In the genomic region with DNA sequence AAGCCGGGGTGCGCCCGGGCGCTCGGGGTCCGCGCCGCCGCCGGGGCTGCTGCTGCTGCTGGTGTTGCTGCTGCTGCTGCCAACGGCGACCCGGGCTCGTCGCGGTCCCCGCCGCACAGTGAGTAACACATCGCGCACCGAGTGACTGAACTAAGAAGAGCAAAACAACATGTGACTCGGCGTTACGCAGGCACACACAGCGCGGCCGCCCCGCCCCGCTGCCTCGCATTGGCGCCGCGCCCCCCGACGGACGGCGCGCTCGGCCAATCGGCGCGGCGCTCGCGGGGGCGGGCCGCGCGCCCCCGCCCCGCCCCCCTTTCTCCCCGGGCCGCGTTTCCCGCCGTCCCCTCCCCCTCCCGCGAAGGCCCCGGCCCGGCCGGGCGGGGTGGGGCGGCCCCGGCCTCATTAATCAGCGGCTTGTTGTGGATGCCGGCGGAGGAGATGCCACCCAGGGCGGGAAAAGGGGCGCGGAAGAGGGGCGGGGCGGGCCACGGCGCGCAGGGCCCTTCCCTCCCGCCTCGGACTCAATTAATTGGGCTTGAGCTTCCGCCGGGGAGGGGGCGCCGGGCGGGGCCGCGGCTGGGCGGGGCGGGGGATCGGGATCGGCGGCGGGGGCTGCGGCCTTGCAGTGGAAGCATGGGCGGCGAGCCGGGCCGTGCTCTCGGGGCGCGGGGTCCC, we compare ENCODE assay signal across 8 cellular contexts. TPM values are rescaled to one million over a fixed set of nuclear protein-coding genes. Genes with fewer than 3 reads are reported as not detected.
DNase-seq lines count a peak whose midpoint lies in the region; ATAC-seq and TF ChIP-seq lines count a peak whose summit lies in the region.

Gene IRS2 (minus strand): TSS at position 127 of the 678 bp plus-strand sequence. CDS start 530 bp downstream, outside the sequence.

- peak within 1 kb of the TSS; percentile 70 for H3K9ac ChIP-seq in fibroblast of lung (ENCODE audit: insufficient read depth, low read length)

- no peaks in the 10 kb centered on the region for H3K4me1 ChIP-seq in fibroblast of lung (ENCODE audit: control insufficient read depth, extremely low read depth, insufficient read depth, low read length)

- H3K27ac ChIP-seq in fibroblast of lung (ENCODE audit: insufficient read depth, low read length), result peak within 1 kb of the TSS; percentile 32

- H3K79me2 ChIP-seq in fibroblast of lung (ENCODE audit: control insufficient read depth, insufficient read depth, low read length), result peaks cover 5% of the 10 kb centered on the region

- H3K27me3 Mint-ChIP-seq in activated T-helper 17 cell treated with anti-CD3 and anti-CD28 coated beads, Interleukin-2, amount 50 U/mL, for 72 hours, result peaks cover 3% of the 10 kb centered on the region
- H3K27me3 Mint-ChIP-seq in naive thymus-derived CD8-positive, alpha-beta T cell, result peaks cover 0 to 2% (median 0%) of the 10 kb centered on the region in 5 donors
- peaks cover 21% of the 10 kb centered on the region for H3K27me3 Mint-ChIP-seq in stimulated activated memory B cell treated with anti-CD40 and anti-IgM and Interleukin-4, amounts not matched to agents 10 μg/mL and 1 μg/mL and 100 μg/mL, for 72 hours

- no peak for TF ChIP-seq CTCF in fibroblast of lung (conservative IDR thresholded peaks at IDR 0.05 in 1 of 2, IDR thresholded peaks at IDR 0.05 in 1 of 2; ENCODE audit: low read depth in 1 of 2, low read length in 2 of 2)

- H2AFZ ChIP-seq in fibroblast of lung (ENCODE audit: low read length), result peak within 1 kb of the TSS; percentile 67

- H3K36me3 Mint-ChIP-seq in activated T-helper 17 cell treated with anti-CD3 and anti-CD28 coated beads, Interleukin-2, amount 50 U/mL, for 72 hours (ENCODE audit: low read depth), result no peaks in the 10 kb centered on the region
- H3K36me3 Mint-ChIP-seq in naive thymus-derived CD8-positive, alpha-beta T cell, result peaks cover 0 to 4% (median 1%) of the 10 kb centered on the region in 3 donors
- H3K36me3 Mint-ChIP-seq in stimulated activated memory B cell treated with anti-CD40 and anti-IgM and Interleukin-4, amounts not matched to agents 10 μg/mL and 1 μg/mL and 100 μg/mL, for 72 hours, result peaks cover 7% of the 10 kb centered on the region

- H3K36me3 ChIP-seq in fibroblast of lung (ENCODE audit: control insufficient read depth, insufficient read depth, low read length), result peaks cover 7% of the 10 kb centered on the region

- no peaks in the 10 kb centered on the region for H3K9me3 Mint-ChIP-seq in activated T-helper 17 cell treated with anti-CD3 and anti-CD28 coated beads, Interleukin-2, amount 50 U/mL, for 72 hours
- H3K9me3 Mint-ChIP-seq in naive thymus-derived CD8-positive, alpha-beta T cell, result no peaks in the 10 kb centered on the region
- no peaks in the 10 kb centered on the region for H3K9me3 Mint-ChIP-seq in stimulated activated memory B cell treated with anti-CD40 and anti-IgM and Interleukin-4, amounts not matched to agents 10 μg/mL and 1 μg/mL and 100 μg/mL, for 72 hours

- no peaks in the 10 kb centered on the region for H4K20me1 ChIP-seq in fibroblast of lung (ENCODE audit: control insufficient read depth, extremely low read depth, insufficient read depth, low read length)

- H3K4me1 Mint-ChIP-seq in activated T-helper 17 cell treated with anti-CD3 and anti-CD28 coated beads, Interleukin-2, amount 50 U/mL, for 72 hours, result peaks cover 15% of the 10 kb centered on the region
- peaks cover 15 to 30% (median 20%) of the 10 kb centered on the region in 4 donors for H3K4me1 Mint-ChIP-seq in naive thymus-derived CD8-positive, alpha-beta T cell
- no peaks in the 10 kb centered on the region for H3K4me1 Mint-ChIP-seq in stimulated activated memory B cell treated with anti-CD40 and anti-IgM and Interleukin-4, amounts not matched to agents 10 μg/mL and 1 μg/mL and 100 μg/mL, for 72 hours

- H3K27ac Mint-ChIP-seq in activated T-helper 17 cell treated with anti-CD3 and anti-CD28 coated beads, Interleukin-2, amount 50 U/mL, for 72 hours, result peak within 1 kb of the TSS; percentile 46
- peak within 1 kb of the TSS; percentile 53 to 95 (median 88) for H3K27ac Mint-ChIP-seq in naive thymus-derived CD8-positive, alpha-beta T cell
- H3K27ac Mint-ChIP-seq in stimulated activated memory B cell treated with anti-CD40 and anti-IgM and Interleukin-4, amounts not matched to agents 10 μg/mL and 1 μg/mL and 100 μg/mL, for 72 hours, result no peak within 1 kb of the TSS

- H3K9me3 ChIP-seq in fibroblast of lung (ENCODE audit: control insufficient read depth, insufficient read depth, low read depth, low read length), result no peaks in the 10 kb centered on the region

- DNase-seq in DMS53 treated with DMSO at 0.1 percent for 48 hours (lab: John Stamatoyannopoulos, UW; ENCODE audit: unreplicated experiment) (peak; percentile 53), KG1 (lab: John Stamatoyannopoulos, UW) (peak; percentile 70), RKO (ENCODE audit: low spot score) (peak; percentile 96), fibroblast of lung (ENCODE audit: low read depth in 2 of 2) (peak; percentile 91 to 93)
- peak; percentile 87 to 97 (median 94) for DNase-seq in naive thymus-derived CD8-positive, alpha-beta T cell

- peak within 1 kb of the TSS; percentile 80 for H3K4me2 ChIP-seq in fibroblast of lung (ENCODE audit: extremely low read depth, insufficient read depth, low read length)

- POLR2A ChIA-PET in naive thymus-derived CD8-positive, alpha-beta T cell (lab: Charles Lee), result no interaction called here

- peak within 1 kb of the TSS; percentile 55 for H3K4me3 Mint-ChIP-seq in activated T-helper 17 cell treated with anti-CD3 and anti-CD28 coated beads, Interleukin-2, amount 50 U/mL, for 72 hours
- H3K4me3 Mint-ChIP-seq in naive thymus-derived CD8-positive, alpha-beta T cell, result peak within 1 kb of the TSS; percentile 77 to 91 (median 82)
- H3K4me3 Mint-ChIP-seq in stimulated activated memory B cell treated with anti-CD40 and anti-IgM and Interleukin-4, amounts not matched to agents 10 μg/mL and 1 μg/mL and 100 μg/mL, for 72 hours, result peak within 1 kb of the TSS; percentile 87

- H3K27me3 ChIP-seq in fibroblast of lung (ENCODE audit: control insufficient read depth, insufficient read depth, low read length), result no peaks in the 10 kb centered on the region

- peak within 1 kb of the TSS; percentile 56 to 80 (median 72) for H3K4me3 ChIP-seq in fibroblast of lung (replicated peaks in 1 of 4; ENCODE audit: control extremely low read depth in 1 of 4, insufficient read depth in 1 of 4, low read depth in 3 of 4, low read length in 4 of 4)

- ATAC-seq in GM21786 (IDR thresholded peaks at IDR 0.05; ENCODE audit: unreplicated experiment), result peak; percentile 91
- ATAC-seq in activated T-helper 17 cell treated with anti-CD3 and anti-CD28 coated beads, Interleukin-2, amount 50 U/mL, for 72 hours (replicated peaks), result peak; percentile 92
- peak; percentile 81 for ATAC-seq in naive thymus-derived CD8-positive, alpha-beta T cell
- ATAC-seq in stimulated activated memory B cell treated with anti-CD40 and anti-IgM and Interleukin-4, amounts not matched to agents 10 μg/mL and 1 μg/mL and 100 μg/mL, for 72 hours, result peak; percentile 92

RNA-seq across cellular contexts. Expression of gene IRS2, which starts in this region (rescaled TPM):
- 1 to 10 TPM; 2.3 to 2.7 TPM for total RNA-seq in activated T-helper 17 cell treated with anti-CD3 and anti-CD28 coated beads, Interleukin-2, amount 50 U/mL, for 72 hours
- total RNA-seq in fibroblast of lung, result 2.3 TPM in 2 replicates
- 1.9 and 2.3 TPM in 2 replicates for polyA plus RNA-seq in fibroblast of lung
- polyA plus RNA-seq in fibroblast of lung (2012), result 3.4 and 4.3 TPM in 2 replicates
- 1.0 and 2.3 TPM in 2 replicates for polyA minus RNA-seq in fibroblast of lung (ENCODE audit: low replicate concordance)
- 10 to 100 TPM; 20.7 to 21.5 TPM for total RNA-seq in naive thymus-derived CD8-positive, alpha-beta T cell
- polyA plus RNA-seq in naive thymus-derived CD8-positive, alpha-beta T cell, result 1 to 10 TPM; 2.1 to 2.9 (median 2.7) TPM

Comparison
In these comparisons a context has a peak if more than half of its experiments do, and no peak if none do; other contexts are left out.
1. Peak in every context shown above with its lines: DNase-seq, ATAC-seq, H3K4me3 ChIP-seq and H3K27ac ChIP-seq.